In genomic region chr4:70994069-70994366, GRCh38 we compare ENCODE assay signal across 8 cellular contexts. TPM values are rescaled to one million over a fixed set of nuclear protein-coding genes. Genes with fewer than 3 reads are reported as not detected.
DNase-seq lines count a peak whose midpoint lies in the region; ATAC-seq and TF ChIP-seq lines count a peak whose summit lies in the region.

No MANE protein-coding gene starts in this region.

- no peaks in the 10 kb centered on the region for H3K9me3 ChIP-seq in A673 (ENCODE audit: low read depth, low read length, poor library complexity, severe bottlenecking)
- no peaks in the 10 kb centered on the region for H3K9me3 ChIP-seq in body of pancreas
- no peaks in the 10 kb centered on the region for H3K9me3 ChIP-seq in mononuclear cell (ENCODE audit: low read depth, low read length)

- no peaks in the 10 kb centered on the region for H3K27me3 ChIP-seq in A673 (replicated peaks; ENCODE audit: insufficient read depth, low read depth, low read length, poor library complexity)
- H3K27me3 ChIP-seq in body of pancreas: no peaks in the 10 kb centered on the region
- no peaks in the 10 kb centered on the region for H3K27me3 ChIP-seq in mononuclear cell (ENCODE audit: insufficient read depth, low read length)

- intact Hi-C loops in A673 (cut with micrococcal nuclease; ENCODE audit: unreplicated experiment) (no loop called here), body of pancreas (cut with DNase I) (no loop called here)

- POLR2A ChIA-PET in A673 (lab: Charles Lee; ENCODE audit: low non-redundant PET): no interaction called here

- no TSS peak for BruUV-seq in A673 (replicated peaks; lab: Mats Ljungman, UMichigan)

- H3K36me3 ChIP-seq in A673 (ENCODE audit: insufficient read depth, low read length, poor library complexity, severe bottlenecking): peaks cover 17% of the 10 kb centered on the region
- peaks cover 0 to under 1% of the 10 kb centered on the region in 2 donors for H3K36me3 ChIP-seq in body of pancreas (replicated peaks in 1 of 2; ENCODE audit: insufficient read depth in 1 of 2, low read depth in 2 of 2)

- DNase-seq in A673 (ENCODE audit: low spot score): no peak
- peak; percentile 17 for DNase-seq in HT-29 (ENCODE audit: low spot score)
- DNase-seq in body of pancreas: no peak
- DNase-seq in HCEC 1CT: no peak
- DNase-seq in kidney glomerular epithelial cell (lab: John Stamatoyannopoulos, UW): no peak
- no peak for DNase-seq in ecto neural progenitor cell (ENCODE audit: low spot score)

- CTCF ChIA-PET in A673 (lab: Charles Lee): no interaction called here

- ATAC-seq in body of pancreas: no peak
- no peak for ATAC-seq in GM21786 (IDR thresholded peaks at IDR 0.05; ENCODE audit: unreplicated experiment)

- H3K27ac ChIP-seq in A673 (ENCODE audit: low read depth, low read length, poor library complexity, severe bottlenecking): peak overlapping the region; percentile 83
- peak overlapping the region; percentile 43 to 89 (median 86) for H3K27ac ChIP-seq in body of pancreas

- H3K4me1 ChIP-seq in A673 (ENCODE audit: insufficient read depth, low read length, poor library complexity, severe bottlenecking) (no peaks in the 10 kb centered on the region), body of pancreas (peaks cover 29% of the 10 kb centered on the region), mononuclear cell (ENCODE audit: insufficient read depth, low read length) (peaks cover 46% of the 10 kb centered on the region)

- no peak for TF ChIP-seq CTCF in A673 (conservative IDR thresholded peaks at IDR 0.05; ENCODE audit: low read depth, low read length)
- TF ChIP-seq CTCF in body of pancreas (IDR thresholded peaks at IDR 0.05): no peak

- H3K4me3 ChIP-seq in A673 (ENCODE audit: low read depth, low read length, poor library complexity, severe bottlenecking) (peak overlapping the region; percentile 80), body of pancreas (peak overlapping the region; percentile 54 to 57), mononuclear cell (ENCODE audit: low read length) (peak overlapping the region; percentile 91)

- TF ChIP-seq POLR2A in body of pancreas (IDR thresholded peaks at IDR 0.05): no peak

- 1% methylated on average over 9 to 11 of the region's 11 CpGs for WGBS in body of pancreas, 2 donors

RNA-seq across cellular contexts. Expression of gene DCK, which starts 0.6 kb away (rescaled TPM):
- 18.4 and 20.3 TPM in 2 replicates for total RNA-seq in A673 (2021)
- 12.0 and 16.9 TPM in 2 replicates for total RNA-seq in HT-29 (2014; rRNA removed; shearing (Covaris generic))
- 1 to 10 TPM; 4.6 to 7.3 TPM for total RNA-seq in body of pancreas
- total RNA-seq in mononuclear cell: 38.4 TPM
